ENCODE assay signal across 2 cellular contexts in genomic region chr20:63732118-63733095, GRCh38.
A peak's percentile ranks its signal among the peaks of the same experiment; 100 is the strongest.
TF ChIP-seq lines count a peak whose summit lies in the region.

No MANE protein-coding gene starts in this region.

TF ChIP-seq in HEK293T, 16 proteins besides CTCF, POLR2A, EP300 and RAD21:
- peak; percentile 74 for TF ChIP-seq TARDBP (IDR thresholded peaks at IDR 0.05)
- no peak for TF ChIP-seq CTBP1 (IDR thresholded peaks at IDR 0.05; ENCODE audit: borderline replicate concordance)
- no peak for TF ChIP-seq FOXK2 (IDR thresholded peaks at IDR 0.05)
TF ChIP-seq in HEK293T: peak in this region for 1.

TF ChIP-seq in HepG2, 621 proteins besides CTCF, POLR2A, EP300 and RAD21 (continues in another document):
- TF ChIP-seq HNRNPL (IDR thresholded peaks at IDR 0.05; ENCODE audit: low read depth, low read length) = peak; percentile 91
- no peak for TF ChIP-seq ZEB1 (IDR thresholded peaks at IDR 0.05; ENCODE audit: insufficient replicate concordance, low read depth)
- 0 out of 2 replicates have a peak, but pooled peaks have one; percentile 57 for TF ChIP-seq FOXO4 (CRISPR knock-in tag; conservative IDR thresholded peaks at IDR 0.05)
- TF ChIP-seq ZNF3 (CRISPR knock-in tag; IDR thresholded peaks at IDR 0.05) = no peak
- no peak for TF ChIP-seq SETDB1 (CRISPR knock-in tag; IDR thresholded peaks at IDR 0.05; ENCODE audit: borderline replicate concordance)
- TF ChIP-seq MNT (IDR thresholded peaks at IDR 0.05) = peak; percentile 98
- TF ChIP-seq ATM (IDR thresholded peaks at IDR 0.05; ENCODE audit: borderline replicate concordance) = peak; percentile 65; the same call in 1 of the 2 replicates
- peak; percentile 34; the same call in 1 of the 2 replicates for TF ChIP-seq ARID4A (CRISPR knock-in tag; IDR thresholded peaks at IDR 0.05; ENCODE audit: borderline replicate concordance)
- peak; percentile 65; the same call in 1 of the 2 replicates for TF ChIP-seq ZNF780A (CRISPR knock-in tag; IDR thresholded peaks at IDR 0.05)
- peak; percentile 46 for TF ChIP-seq RBM22 (optimal IDR thresholded peaks at IDR 0.05; ENCODE audit: low read length)
- TF ChIP-seq BATF2 (CRISPR knock-in tag; IDR thresholded peaks at IDR 0.05) = peak; percentile 38; the same call in 1 of the 2 replicates
- TF ChIP-seq ZBTB14 (CRISPR knock-in tag; IDR thresholded peaks at IDR 0.05) = no peak
- peak; percentile 94 for TF ChIP-seq HNRNPLL (IDR thresholded peaks at IDR 0.05; ENCODE audit: low read depth, low read length, poor library complexity, severe bottlenecking)
- no peak for TF ChIP-seq BCL6 (CRISPR knock-in tag; IDR thresholded peaks at IDR 0.05)
- TF ChIP-seq ZNF282 (IDR thresholded peaks at IDR 0.05; ENCODE audit: partially characterized antibody) = peak; percentile 7
- peak; percentile 68 for TF ChIP-seq RBFOX2 (IDR thresholded peaks at IDR 0.05; ENCODE audit: low read depth, low read length)
- TF ChIP-seq ZSCAN31 (CRISPR knock-in tag; IDR thresholded peaks at IDR 0.05; ENCODE audit: low read depth) = no peak
- no peak for TF ChIP-seq THYN1 (CRISPR knock-in tag; IDR thresholded peaks at IDR 0.05; ENCODE audit: borderline replicate concordance, low read depth)
- TF ChIP-seq, protein P1, sequence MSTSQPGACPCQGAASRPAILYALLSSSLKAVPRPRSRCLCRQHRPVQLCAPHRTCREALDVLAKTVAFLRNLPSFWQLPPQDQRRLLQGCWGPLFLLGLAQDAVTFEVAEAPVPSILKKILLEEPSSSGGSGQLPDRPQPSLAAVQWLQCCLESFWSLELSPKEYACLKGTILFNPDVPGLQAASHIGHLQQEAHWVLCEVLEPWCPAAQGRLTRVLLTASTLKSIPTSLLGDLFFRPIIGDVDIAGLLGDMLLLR (CRISPR knock-in tag; IDR thresholded peaks at IDR 0.05) = no peak
- TF ChIP-seq ZNF292 (CRISPR knock-in tag; IDR thresholded peaks at IDR 0.05; ENCODE audit: borderline replicate concordance, low read depth) = no peak
- TF ChIP-seq SP140L (CRISPR knock-in tag; IDR thresholded peaks at IDR 0.05; ENCODE audit: borderline replicate concordance) = no peak
- TF ChIP-seq HNF4G (IDR thresholded peaks at IDR 0.05; ENCODE audit: borderline replicate concordance, low read depth, low read length) = no peak
- no peak for TF ChIP-seq HNF4G (CRISPR knock-in tag; IDR thresholded peaks at IDR 0.05; ENCODE audit: borderline replicate concordance, low read depth)
- TF ChIP-seq SNRNP70 (IDR thresholded peaks at IDR 0.05; ENCODE audit: low read depth, low read length) = no peak
- TF ChIP-seq ZNF225 (CRISPR knock-in tag; IDR thresholded peaks at IDR 0.05) = no peak
- no peak for TF ChIP-seq SIX1 (CRISPR knock-in tag; IDR thresholded peaks at IDR 0.05; ENCODE audit: borderline replicate concordance)
- 0 out of 2 replicates have a peak, but pooled peaks have one; percentile 26 for TF ChIP-seq NRL (CRISPR knock-in tag; IDR thresholded peaks at IDR 0.05; ENCODE audit: borderline replicate concordance)
- TF ChIP-seq CREB1 (IDR thresholded peaks at IDR 0.05) = no peak
- TF ChIP-seq CREB1 (CRISPR knock-in tag; IDR thresholded peaks at IDR 0.05) = no peak
- TF ChIP-seq, protein P2, sequence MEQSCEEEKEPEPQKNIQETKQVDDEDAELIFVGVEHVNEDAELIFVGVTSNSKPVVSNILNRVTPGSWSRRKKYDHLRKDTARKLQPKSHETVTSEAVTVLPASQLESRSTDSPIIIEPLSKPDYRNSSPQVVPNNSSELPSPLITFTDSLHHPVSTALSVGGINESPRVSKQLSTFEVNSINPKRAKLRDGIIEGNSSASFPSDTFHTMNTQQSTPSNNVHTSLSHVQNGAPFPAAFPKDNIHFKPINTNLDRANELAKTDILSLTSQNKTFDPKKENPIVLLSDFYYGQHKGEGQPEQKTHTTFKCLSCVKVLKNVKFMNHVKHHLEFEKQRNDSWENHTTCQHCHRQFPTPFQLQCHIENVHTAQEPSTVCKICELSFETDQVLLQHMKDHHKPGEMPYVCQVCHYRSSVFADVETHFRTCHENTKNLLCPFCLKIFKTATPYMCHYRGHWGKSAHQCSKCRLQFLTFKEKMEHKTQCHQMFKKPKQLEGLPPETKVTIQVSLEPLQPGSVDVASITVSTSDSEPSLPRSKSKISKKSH (CRISPR knock-in tag; IDR thresholded peaks at IDR 0.05; ENCODE audit: borderline replicate concordance) = peak; percentile 72; the same call in 1 of the 2 replicates
- no peak for TF ChIP-seq ZMAT3 (CRISPR knock-in tag; conservative IDR thresholded peaks at IDR 0.05)
- TF ChIP-seq, protein P3, sequence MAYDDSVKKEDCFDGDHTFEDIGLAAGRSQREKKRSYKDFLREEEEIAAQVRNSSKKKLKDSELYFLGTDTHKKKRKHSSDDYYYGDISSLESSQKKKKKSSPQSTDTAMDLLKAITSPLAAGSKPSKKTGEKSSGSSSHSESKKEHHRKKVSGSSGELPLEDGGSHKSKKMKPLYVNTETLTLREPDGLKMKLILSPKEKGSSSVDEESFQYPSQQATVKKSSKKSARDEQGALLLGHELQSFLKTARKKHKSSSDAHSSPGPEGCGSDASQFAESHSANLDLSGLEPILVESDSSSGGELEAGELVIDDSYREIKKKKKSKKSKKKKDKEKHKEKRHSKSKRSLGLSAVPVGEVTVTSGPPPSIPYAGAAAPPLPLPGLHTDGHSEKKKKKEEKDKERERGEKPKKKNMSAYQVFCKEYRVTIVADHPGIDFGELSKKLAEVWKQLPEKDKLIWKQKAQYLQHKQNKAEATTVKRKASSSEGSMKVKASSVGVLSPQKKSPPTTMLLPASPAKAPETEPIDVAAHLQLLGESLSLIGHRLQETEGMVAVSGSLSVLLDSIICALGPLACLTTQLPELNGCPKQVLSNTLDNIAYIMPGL (CRISPR knock-in tag; IDR thresholded peaks at IDR 0.05; ENCODE audit: borderline replicate concordance in 1 of 2, low read depth in 1 of 2) = no peak
- TF ChIP-seq ZNF83 (CRISPR knock-in tag; IDR thresholded peaks at IDR 0.05; ENCODE audit: borderline replicate concordance) = 0 out of 2 replicates have a peak, but pooled peaks have one; percentile 44
- TF ChIP-seq, protein P4, sequence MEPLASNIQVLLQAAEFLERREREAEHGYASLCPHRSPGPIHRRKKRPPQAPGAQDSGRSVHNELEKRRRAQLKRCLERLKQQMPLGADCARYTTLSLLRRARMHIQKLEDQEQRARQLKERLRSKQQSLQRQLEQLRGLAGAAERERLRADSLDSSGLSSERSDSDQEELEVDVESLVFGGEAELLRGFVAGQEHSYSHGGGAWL (CRISPR knock-in tag; IDR thresholded peaks at IDR 0.05) = no peak
- peak; percentile 47 for TF ChIP-seq TARDBP (CRISPR knock-in tag; IDR thresholded peaks at IDR 0.05)
- TF ChIP-seq TRIM24 (CRISPR knock-in tag; IDR thresholded peaks at IDR 0.05) = no peak
- TF ChIP-seq E2F2 (CRISPR knock-in tag; IDR thresholded peaks at IDR 0.05; ENCODE audit: borderline replicate concordance) = no peak
- TF ChIP-seq MEIS2 (CRISPR knock-in tag; IDR thresholded peaks at IDR 0.05) = no peak
- no peak for TF ChIP-seq TOE1 (CRISPR knock-in tag; IDR thresholded peaks at IDR 0.05)
- TF ChIP-seq, protein P5, sequence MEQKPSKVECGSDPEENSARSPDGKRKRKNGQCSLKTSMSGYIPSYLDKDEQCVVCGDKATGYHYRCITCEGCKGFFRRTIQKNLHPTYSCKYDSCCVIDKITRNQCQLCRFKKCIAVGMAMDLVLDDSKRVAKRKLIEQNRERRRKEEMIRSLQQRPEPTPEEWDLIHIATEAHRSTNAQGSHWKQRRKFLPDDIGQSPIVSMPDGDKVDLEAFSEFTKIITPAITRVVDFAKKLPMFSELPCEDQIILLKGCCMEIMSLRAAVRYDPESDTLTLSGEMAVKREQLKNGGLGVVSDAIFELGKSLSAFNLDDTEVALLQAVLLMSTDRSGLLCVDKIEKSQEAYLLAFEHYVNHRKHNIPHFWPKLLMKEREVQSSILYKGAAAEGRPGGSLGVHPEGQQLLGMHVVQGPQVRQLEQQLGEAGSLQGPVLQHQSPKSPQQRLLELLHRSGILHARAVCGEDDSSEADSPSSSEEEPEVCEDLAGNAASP (CRISPR knock-in tag; IDR thresholded peaks at IDR 0.05; ENCODE audit: borderline replicate concordance) = no peak
- TF ChIP-seq ZNF431 (CRISPR knock-in tag; IDR thresholded peaks at IDR 0.05; ENCODE audit: borderline replicate concordance, low read depth) = 0 out of 2 replicates have a peak, but pooled peaks have one; percentile 16
- TF ChIP-seq FOXA1 (IDR thresholded peaks at IDR 0.05) = no peak; the same call in 1 of the 2 replicates
- TF ChIP-seq FOXA1 (CRISPR knock-in tag; IDR thresholded peaks at IDR 0.05) = 0 out of 2 replicates have a peak, but pooled peaks have one; percentile 19
- no peak for TF ChIP-seq MAF1 (CRISPR knock-in tag; IDR thresholded peaks at IDR 0.05; ENCODE audit: borderline replicate concordance)
- TF ChIP-seq ZNF841 (CRISPR knock-in tag; IDR thresholded peaks at IDR 0.05; ENCODE audit: borderline replicate concordance) = 0 out of 2 replicates have a peak, but pooled peaks have one; percentile 50
- peak; percentile 27; the same call in 1 of the 2 replicates for TF ChIP-seq FOXK2 (IDR thresholded peaks at IDR 0.05)
